23 cellular contexts compared by ENCODE assay signal in the genomic region with DNA sequence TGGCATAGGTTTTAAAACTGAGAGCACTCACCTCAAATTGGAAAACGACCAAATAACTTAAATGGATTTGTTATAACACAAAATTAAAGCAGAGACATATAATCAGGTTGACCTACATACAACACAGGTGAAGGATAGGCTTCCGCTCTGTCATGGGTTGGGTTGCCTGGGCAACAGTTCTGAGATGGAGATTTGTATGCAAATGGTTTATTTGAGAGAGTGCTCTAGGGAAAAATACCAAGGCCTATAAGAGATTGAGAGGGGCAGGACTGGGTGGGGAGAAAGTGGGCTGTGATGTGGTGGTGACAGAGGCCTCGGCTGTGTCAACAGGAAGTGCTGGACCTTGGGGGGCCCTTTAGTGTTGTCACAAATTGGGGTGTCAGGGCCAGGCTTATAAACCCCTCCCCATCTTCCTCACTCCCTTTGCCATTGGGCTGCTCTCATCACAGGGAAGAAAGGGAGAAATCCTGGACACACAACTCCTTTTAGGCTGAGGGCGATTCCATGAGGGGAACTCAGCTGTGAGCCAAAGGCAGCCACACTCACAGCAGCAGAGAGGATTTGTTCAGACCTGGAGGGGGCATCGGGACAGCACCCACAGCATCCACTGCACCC.
A peak's percentile ranks its signal among the peaks of the same experiment; 100 is the strongest.
DNase-seq lines count a peak whose midpoint lies in the region; ATAC-seq, FAIRE-seq and TF ChIP-seq lines count a peak whose summit lies in the region.
"Had no signal": no experiment of that assay in that cellular context is flagged by ENCODE, and none has a peak within 500 bp of the region (broad histone marks: within the 10 kb centered on the region; RNA-seq: fewer than 3 reads in every experiment).

No MANE protein-coding gene starts in this region.

- POLR2A ChIA-PET in IMR-90 (lab: Charles Lee; ENCODE audit: unreplicated experiment) (no interaction called here), H1 (lab: Charles Lee; ENCODE audit: partially characterized antibody) (no interaction called here)
- POLR2A ChIA-PET in activated CD4-positive, alpha-beta memory T cell treated with anti-CD3 and anti-CD28 coated beads, Interleukin-2, amount 10 ng/mL, durations not matched to agents 7 days and 5 days (lab: Charles Lee): no interaction called here

- dilution Hi-C loops in IMR-90 (cut with HindIII; ENCODE audit: low sequenced_read_pairs, unreplicated experiment): no loop called here

- H4K5ac ChIP-seq in IMR-90 (ENCODE audit: low read depth, low read length) (no peak overlapping the region), H1 (ENCODE audit: insufficient read length, low read depth, low read length) (peak overlapping the region; percentile 21)

- TF ChIP-seq RAD21 in IMR-90 (IDR thresholded peaks at IDR 0.05; ENCODE audit: low read length) (no peak), H1 (IDR thresholded peaks at IDR 0.05 in 1 of 2, conservative IDR thresholded peaks at IDR 0.05 in 1 of 2; ENCODE audit: low read depth in 2 of 2, low read length in 2 of 2) (no peak)

- no peak overlapping the region for H4K12ac ChIP-seq in trophoblast cell (ENCODE audit: low read depth, low read length)

- WGBS in IMR-90 (ENCODE audit: extremely low coverage in 2 of 2, insufficient read length in 1 of 2), 2 experiments: no CpG with 5 or more reads among the region's 5 CpGs
- WGBS in H1 (ENCODE audit: extremely low coverage in 1 of 2, insufficient coverage in 1 of 2, insufficient read length in 1 of 2, insufficient replicate concordance in 2 of 2, low coverage in 1 of 2, low lambda C conversion rate in 2 of 2, missing lambda C conversion rate in 1 of 2), 2 experiments: 83% methylated on average over 4 of the region's 5 CpGs; no CpG with 5 or more reads in 1 of the 2 experiments
- no CpG with 5 or more reads among the region's 5 CpGs for WGBS in trophoblast cell (ENCODE audit: extremely low coverage, insufficient coverage, insufficient read length)

- no peaks in the 10 kb centered on the region; the same call in 1 of the 2 replicates for H3K23me2 ChIP-seq in H1 (ENCODE audit: low read depth, low read length)

- no peak for FAIRE-seq in H1 (lab: Jason Lieb, UNC)
- FAIRE-seq: GM12878 had no signal

- intact Hi-C loops in IMR-90 (cut with micrococcal nuclease): no loop called here

- H2AK9ac ChIP-seq in IMR-90 (replicated peaks; ENCODE audit: low read depth, low read length, poor library complexity): no peak overlapping the region

- H4K8ac ChIP-seq in IMR-90 (ENCODE audit: low read depth in 2 of 2, low read length in 2 of 2) (no peak overlapping the region), H1 (ENCODE audit: extremely low read depth, insufficient read depth, low read length) (peak overlapping the region; percentile 77; the same call in 1 of the 2 replicates), trophoblast cell (ENCODE audit: low read depth, low read length) (no peak overlapping the region)

- H3K27ac ChIP-seq in IMR-90 (ENCODE audit: insufficient read depth, low read length) (no peak overlapping the region), H1 (ENCODE audit: low read depth, low read length) (no peak overlapping the region), trophoblast cell (ENCODE audit: low read depth, low read length) (no peak overlapping the region)
- H3K27ac ChIP-seq: HL-60 had no signal

- ATAC-seq in IMR-90 (ENCODE audit: low read depth) (no peak), GM21367 (IDR thresholded peaks at IDR 0.05; ENCODE audit: unreplicated experiment) (no peak)
- ATAC-seq: GM12878, PC-3, SK-N-SH treated with all-trans-retinoic acid at 6 μM for 48 hours had no signal

- H2AFZ ChIP-seq in IMR-90 (replicated peaks; ENCODE audit: low read length, poor library complexity): peak overlapping the region; percentile 43
- peak overlapping the region; percentile 65; the same call in 1 of the 2 replicates for H2AFZ ChIP-seq in H1 (ENCODE audit: low read length)
- H2AFZ ChIP-seq in trophoblast cell (ENCODE audit: insufficient read depth, low read length, poor library complexity): no peak overlapping the region

- no peaks in the 10 kb centered on the region for H3K79me1 ChIP-seq in IMR-90 (ENCODE audit: low read depth in 1 of 2, low read length in 2 of 2)
- H3K79me1 ChIP-seq in H1 (ENCODE audit: low read depth, low read length): no peaks in the 10 kb centered on the region
- peaks cover 2% of the 10 kb centered on the region for H3K79me1 ChIP-seq in trophoblast cell (ENCODE audit: low read length)

- no peak overlapping the region for H2BK120ac ChIP-seq in IMR-90 (ENCODE audit: low read depth, low read length)
- no peak overlapping the region for H2BK120ac ChIP-seq in H1 (replicated peaks; ENCODE audit: low read depth, low read length)
- H2BK120ac ChIP-seq in trophoblast cell (ENCODE audit: insufficient read depth, low read length, poor library complexity): peak overlapping the region; percentile 75

- no peak for TF ChIP-seq EP300 in H1 (IDR thresholded peaks at IDR 0.05; ENCODE audit: borderline replicate concordance in 1 of 2, low read depth in 2 of 2, low read length in 2 of 2)

- in situ Hi-C loops in IMR-90 (cut with MboI; ENCODE audit: low sequenced_read_pairs): no loop called here

- H2BK5ac ChIP-seq in IMR-90 (ENCODE audit: low read depth, low read length, poor library complexity, severe bottlenecking) (no peak overlapping the region), H1 (ENCODE audit: low read depth, low read length) (no peak overlapping the region), trophoblast cell (ENCODE audit: low read depth, low read length, poor library complexity) (peak overlapping the region; percentile 31)

- TF ChIP-seq POLR2A in IMR-90 (IDR thresholded peaks at IDR 0.05; ENCODE audit: low read depth, low read length) (no peak), H1 (IDR thresholded peaks at IDR 0.05; ENCODE audit: control extremely low read depth in 1 of 2, low read depth in 2 of 2, low read length in 2 of 2) (peak in 1 of 2 experiments; percentile 67; a peak in 2 of 3 replicates)

- H2BK20ac ChIP-seq in IMR-90 (ENCODE audit: low read depth, low read length) (no peak overlapping the region), H1 (ENCODE audit: low read length) (no peak overlapping the region; the same call in 1 of the 2 replicates)

- no peak overlapping the region for H3K4me3 Mint-ChIP-seq in activated CD4-positive, alpha-beta memory T cell treated with anti-CD3 and anti-CD28 coated beads, Interleukin-2, amount 10 ng/mL, durations not matched to agents 7 days and 5 days
- H3K4me3 Mint-ChIP-seq: CD4-positive, alpha-beta memory T cell had no signal

- no peak overlapping the region for H4K91ac ChIP-seq in IMR-90 (ENCODE audit: insufficient read depth, low read depth, low read length)
- H4K91ac ChIP-seq in H1 (replicated peaks; ENCODE audit: insufficient read length, low read length): peak overlapping the region; percentile 32
- peak overlapping the region; percentile 74 for H4K91ac ChIP-seq in trophoblast cell (ENCODE audit: low read depth, low read length)

- H3K27me3 ChIP-seq in IMR-90 (ENCODE audit: control insufficient read depth, insufficient read depth, low read length): peaks cover 29% of the 10 kb centered on the region
- H3K27me3 ChIP-seq in H1 (replicated peaks in 1 of 4; ENCODE audit: control insufficient read depth in 3 of 4, extremely low read depth in 1 of 4, insufficient read depth in 3 of 4, low read length in 3 of 4): no peaks in the 10 kb centered on the region
- H3K27me3 ChIP-seq in trophoblast cell (ENCODE audit: insufficient read depth, low read length): no peaks in the 10 kb centered on the region

- no peaks in the 10 kb centered on the region for H3K4me1 Mint-ChIP-seq in activated CD4-positive, alpha-beta memory T cell treated with anti-CD3 and anti-CD28 coated beads, Interleukin-2, amount 10 ng/mL, durations not matched to agents 7 days and 5 days
- H3K4me1 Mint-ChIP-seq: CD4-positive, alpha-beta memory T cell had no signal

- H3K9me3 Mint-ChIP-seq in activated CD4-positive, alpha-beta memory T cell treated with anti-CD3 and anti-CD28 coated beads, Interleukin-2, amount 10 ng/mL, durations not matched to agents 7 days and 5 days: no peaks in the 10 kb centered on the region

- H3K18ac ChIP-seq in IMR-90 (ENCODE audit: low read depth, low read length) (no peak overlapping the region), H1 (ENCODE audit: extremely low read depth, low read length) (no peak overlapping the region), trophoblast cell (ENCODE audit: low read length) (peak overlapping the region; percentile 72)

- H2BK12ac ChIP-seq in H1 (ENCODE audit: low read depth, low read length): no peak overlapping the region; the same call in 1 of the 2 replicates
- H2BK12ac ChIP-seq in trophoblast cell (ENCODE audit: low read length): peak overlapping the region; percentile 90

- no peaks in the 10 kb centered on the region for H3K36me3 Mint-ChIP-seq in activated CD4-positive, alpha-beta memory T cell treated with anti-CD3 and anti-CD28 coated beads, Interleukin-2, amount 10 ng/mL, durations not matched to agents 7 days and 5 days (ENCODE audit: low read depth)
- H3K36me3 Mint-ChIP-seq: CD4-positive, alpha-beta memory T cell had no signal

- no peak overlapping the region for H3K4ac ChIP-seq in IMR-90 (ENCODE audit: low read depth, low read length)
- no peak overlapping the region for H3K4ac ChIP-seq in H1 (replicated peaks; ENCODE audit: insufficient read length, low read depth, low read length)
- no peak overlapping the region for H3K4ac ChIP-seq in trophoblast cell (ENCODE audit: low read depth, low read length)

- no peak overlapping the region for H3K9ac ChIP-seq in IMR-90 (ENCODE audit: low read depth, low read length)
- H3K9ac ChIP-seq in H1 (replicated peaks in 1 of 4; ENCODE audit: extremely low read depth in 1 of 4, low read depth in 3 of 4, low read length in 3 of 4): no peak overlapping the region
- H3K9ac ChIP-seq in trophoblast cell (ENCODE audit: low read length): no peak overlapping the region

- CTCF ChIA-PET in IMR-90 (lab: Yijun Ruan, JAX) (no interaction called here), H1 (lab: Charles Lee; ENCODE audit: partially characterized antibody) (interaction anchor here (0.7 kb wide), 1 partner anchor 45 kb away, joined by 4 read pairs; no protein-coding TSS in a partner anchor)
- CTCF ChIA-PET in activated CD4-positive, alpha-beta memory T cell treated with anti-CD3 and anti-CD28 coated beads, Interleukin-2, amount 10 ng/mL, durations not matched to agents 7 days and 5 days (lab: Charles Lee): no interaction called here

- H2AK5ac ChIP-seq in IMR-90 (ENCODE audit: low read depth, low read length) (0 out of 2 replicates have a peak overlapping the region, but pooled peaks have one; percentile 14), H1 (ENCODE audit: low read depth, low read length) (no peak overlapping the region), trophoblast cell (ENCODE audit: low read length) (peak overlapping the region; percentile 99)

- no peak for DNase-seq in IMR-90
- DNase-seq in NCI-H1436 treated with DMSO at 0.1 percent for 48 hours (lab: John Stamatoyannopoulos, UW): peak; percentile 13
- DNase-seq in H1 (ENCODE audit: low read depth in 1 of 2, low spot score in 2 of 2): no peak
- no peak for DNase-seq in trophoblast cell
- DNase-seq in activated CD4-positive, alpha-beta memory T cell treated with anti-CD3 and anti-CD28 coated beads, Interleukin-2, amount 10 ng/mL, durations not matched to agents 7 days and 5 days: no peak
- DNase-seq in H4 (ENCODE audit: low spot score): no peak
- DNase-seq: C1 segment of cervical spinal cord; CD4-positive, alpha-beta memory T cell; DMS 273 treated with DMSO at 0.1 percent for 48 hours; DMS79; EL; GDM1; GOT3; NCI-H1092 treated with DMSO at 0.1 percent for 48 hours; NCI-H146; NCI-H1930; NCI-H2227 treated with DMSO at 0.1 percent for 48 hours; NCI-H526 treated with DMSO at 0.1 percent for 48 hours; PC-3 had no signal

- H3K27me3 Mint-ChIP-seq in activated CD4-positive, alpha-beta memory T cell treated with anti-CD3 and anti-CD28 coated beads, Interleukin-2, amount 10 ng/mL, durations not matched to agents 7 days and 5 days: peaks cover 4% of the 10 kb centered on the region

- H4K20me1 ChIP-seq in IMR-90 (ENCODE audit: insufficient read depth, low read length) (no peaks in the 10 kb centered on the region), H1 (replicated peaks in 1 of 2; ENCODE audit: control insufficient read depth in 1 of 2, insufficient read depth in 2 of 2, low read length in 2 of 2) (no peaks in the 10 kb centered on the region)

- no peak overlapping the region for H3K23ac ChIP-seq in IMR-90 (ENCODE audit: low read depth, low read length)
- H3K23ac ChIP-seq in H1 (ENCODE audit: insufficient read length): no peak overlapping the region
- no peak overlapping the region for H3K23ac ChIP-seq in trophoblast cell (ENCODE audit: low read length)

- no peak overlapping the region for H3K4me2 ChIP-seq in IMR-90 (ENCODE audit: low read depth, low read length)
- no peak overlapping the region for H3K4me2 ChIP-seq in H1 (ENCODE audit: insufficient read depth in 1 of 2, low read depth in 2 of 2, low read length in 2 of 2)
- no peak overlapping the region for H3K4me2 ChIP-seq in trophoblast cell (ENCODE audit: low read length)

- no peak overlapping the region for H3K27ac Mint-ChIP-seq in activated CD4-positive, alpha-beta memory T cell treated with anti-CD3 and anti-CD28 coated beads, Interleukin-2, amount 10 ng/mL, durations not matched to agents 7 days and 5 days
- H3K27ac Mint-ChIP-seq: CD4-positive, alpha-beta memory T cell had no signal

- H2BK15ac ChIP-seq in IMR-90 (ENCODE audit: low read depth, low read length): no peak overlapping the region
- no peak overlapping the region for H2BK15ac ChIP-seq in H1 (ENCODE audit: low read length)

- BruUV-seq in IMR-90 (replicated peaks; lab: Mats Ljungman, UMichigan): no TSS peak

- TF ChIP-seq CTCF in IMR-90 (conservative IDR thresholded peaks at IDR 0.05; ENCODE audit: low read depth, low read length): no peak
- no peak for TF ChIP-seq CTCF in H1 (IDR thresholded peaks at IDR 0.05; ENCODE audit: control extremely low read depth in 1 of 3, insufficient read depth in 1 of 3, low read depth in 1 of 3, low read length in 3 of 3)

- H3K14ac ChIP-seq in IMR-90 (replicated peaks; ENCODE audit: low read depth, low read length) (no peak overlapping the region), H1 (ENCODE audit: insufficient read length) (no peak overlapping the region), trophoblast cell (ENCODE audit: low read length) (peak overlapping the region; percentile 70)

- H3K9me1 ChIP-seq in IMR-90 (ENCODE audit: insufficient read depth, low read length): no peaks in the 10 kb centered on the region

- H3K4me1 ChIP-seq in IMR-90 (ENCODE audit: control insufficient read depth, insufficient read depth, low read length) (peaks cover 2% of the 10 kb centered on the region; the same call in 1 of the 2 replicates), H1 (replicated peaks in 1 of 4; ENCODE audit: control insufficient read depth in 3 of 4, insufficient read depth in 4 of 4, low read length in 3 of 4) (peaks cover 0 to 2% (median 0%) of the 10 kb centered on the region in 4 experiments; a peak in 1 of 7 replicates), trophoblast cell (ENCODE audit: control insufficient read depth in 1 of 2, insufficient read depth in 2 of 2, low read length in 2 of 2) (no peaks in the 10 kb centered on the region)

- H3K79me2 ChIP-seq in H1 (ENCODE audit: control insufficient read depth in 1 of 2, insufficient read depth in 2 of 2, low read length in 2 of 2) (no peaks in the 10 kb centered on the region), trophoblast cell (ENCODE audit: control insufficient read depth, insufficient read depth, low read length, poor library complexity) (peaks cover 2% of the 10 kb centered on the region)

- H3K4me3 ChIP-seq in IMR-90 (ENCODE audit: insufficient read depth, low read depth, low read length) (no peak overlapping the region), H1 (ENCODE audit: extremely low read depth in 1 of 4, insufficient read depth in 2 of 4, low read depth in 3 of 4, low read length in 4 of 4) (no peak overlapping the region), trophoblast cell (ENCODE audit: low read depth, low read length) (no peak overlapping the region)
- H3K4me3 ChIP-seq: GM12878 had no signal

- no peak overlapping the region for H3K56ac ChIP-seq in IMR-90 (ENCODE audit: extremely low read depth, insufficient read depth, low read length)
- H3K56ac ChIP-seq in H1 (replicated peaks; ENCODE audit: insufficient read length, low read depth, low read length): no peak overlapping the region

- no peaks in the 10 kb centered on the region for H3K9me3 ChIP-seq in IMR-90 (ENCODE audit: control insufficient read depth, insufficient read depth, low read length)
- no peaks in the 10 kb centered on the region for H3K9me3 ChIP-seq in H1 (ENCODE audit: insufficient read depth in 2 of 2, low read depth in 1 of 2, low read length in 1 of 2)
- no peaks in the 10 kb centered on the region for H3K9me3 ChIP-seq in trophoblast cell (ENCODE audit: insufficient read depth, low read depth, low read length)

- H3K36me3 ChIP-seq in IMR-90 (ENCODE audit: control insufficient read depth, insufficient read depth, low read length): no peaks in the 10 kb centered on the region
- H3K36me3 ChIP-seq in H1 (ENCODE audit: control insufficient read depth in 2 of 4, insufficient read depth in 4 of 4, low read length in 3 of 4): no peaks in the 10 kb centered on the region
- no peaks in the 10 kb centered on the region for H3K36me3 ChIP-seq in trophoblast cell (ENCODE audit: control insufficient read depth in 1 of 2, insufficient read depth in 2 of 2, low read length in 2 of 2)
